24 cellular contexts compared by ENCODE assay signal in genomic region chr14:96238676-96239075, GRCh38. TPM values are rescaled to one million over a fixed set of nuclear protein-coding genes. Genes with fewer than 3 reads are reported as not detected.
"Had no signal": no experiment of that assay in that cellular context is flagged by ENCODE, and none has a peak within 500 bp of the region (broad histone marks: within the 10 kb centered on the region; RNA-seq: fewer than 3 reads in every experiment).

No MANE protein-coding gene starts in this region.

- ATAC-seq: activated CD8-positive, alpha-beta T cell treated with anti-CD3 and anti-CD28 coated beads, Interleukin-2, amount 10 ng/mL, durations not matched to agents 7 days and 5 days; PC-3; T-helper 17 cell; WTC11 had no signal

- H3K4me1 ChIP-seq: breast epithelium had no signal

- H3K27me3 ChIP-seq: breast epithelium, MG63 had no signal

- H3K27ac Mint-ChIP-seq: activated CD8-positive, alpha-beta T cell treated with anti-CD3 and anti-CD28 coated beads, Interleukin-2, amount 10 ng/mL, durations not matched to agents 7 days and 5 days; activated naive CD8-positive, alpha-beta T cell treated with anti-CD3 and anti-CD28 coated beads, Interleukin-2, amount 10 ng/mL, durations not matched to agents 7 days and 5 days; T-helper 17 cell; WTC11 had no signal

- H3K9me3 ChIP-seq: breast epithelium, MG63 had no signal

- H3K36me3 ChIP-seq: breast epithelium had no signal

- H3K4me3 ChIP-seq: breast epithelium, MG63 had no signal

- H3K9me3 Mint-ChIP-seq: activated naive CD8-positive, alpha-beta T cell treated with anti-CD3 and anti-CD28 coated beads, Interleukin-2, amount 10 ng/mL, durations not matched to agents 7 days and 5 days had no signal

- DNase-seq: activated CD4-positive, alpha-beta T cell treated with anti-CD3 and anti-CD28 coated beads for 48 hours; activated CD4-positive, alpha-beta T cell treated with anti-CD3 and anti-CD28 coated beads, Interleukin-2, amount 50 U/mL, for 4 hours; activated CD4-positive, CD25-positive, alpha-beta regulatory T cell treated with anti-CD3 and anti-CD28 coated beads, Interleukin-2, amount 50 U/mL, for 72 hours; activated CD8-positive, alpha-beta memory T cell treated with anti-CD3 and anti-CD28 coated beads, Interleukin-2, amount 50 U/mL, for 48 hours; activated CD8-positive, alpha-beta T cell treated with anti-CD3 and anti-CD28 coated beads, Interleukin-2, amount 10 ng/mL, durations not matched to agents 7 days and 5 days; activated naive CD4-positive, alpha-beta T cell treated with anti-CD3 and anti-CD28 coated beads, Interleukin-2, amount 50 U/mL, for 16 hours; activated naive CD8-positive, alpha-beta T cell treated with anti-CD3 and anti-CD28 coated beads, Interleukin-2, amount 10 ng/mL, durations not matched to agents 7 days and 5 days; activated T-cell treated with anti-CD3 and anti-CD28 coated beads, Interleukin-2, amount 50 U/mL, for 1 hour; aorta; caudate nucleus; MG63; MV-4-11; NCI-H1092 treated with DMSO at 0.1 percent for 48 hours; NCI-H1436; NCI-H1694 treated with DMSO at 0.1 percent for 48 hours; NCI-H2029 treated with DMSO at 0.1 percent for 48 hours; NCI-H510A treated with DMSO at 0.1 percent for 48 hours; NCI-H69; PC-3; SIG-M5; T-helper 17 cell; T-helper 9 cell had no signal

- H3K27me3 Mint-ChIP-seq: activated naive CD8-positive, alpha-beta T cell treated with anti-CD3 and anti-CD28 coated beads, Interleukin-2, amount 10 ng/mL, durations not matched to agents 7 days and 5 days had no signal

- H3K4me1 Mint-ChIP-seq: activated naive CD8-positive, alpha-beta T cell treated with anti-CD3 and anti-CD28 coated beads, Interleukin-2, amount 10 ng/mL, durations not matched to agents 7 days and 5 days had no signal

- H3K36me3 Mint-ChIP-seq: activated naive CD8-positive, alpha-beta T cell treated with anti-CD3 and anti-CD28 coated beads, Interleukin-2, amount 10 ng/mL, durations not matched to agents 7 days and 5 days had no signal

- H3K4me3 Mint-ChIP-seq: activated CD8-positive, alpha-beta T cell treated with anti-CD3 and anti-CD28 coated beads, Interleukin-2, amount 10 ng/mL, durations not matched to agents 7 days and 5 days; activated naive CD8-positive, alpha-beta T cell treated with anti-CD3 and anti-CD28 coated beads, Interleukin-2, amount 10 ng/mL, durations not matched to agents 7 days and 5 days; T-helper 17 cell; WTC11 had no signal

- H3K27ac ChIP-seq: breast epithelium had no signal

RNA-seq across cellular contexts. Expression of gene BDKRB1, which starts 17.3 kb away (rescaled TPM):
- total RNA-seq: activated CD8-positive, alpha-beta T cell treated with anti-CD3 and anti-CD28 coated beads, Interleukin-2, amount 10 ng/mL, durations not matched to agents 7 days and 5 days; activated naive CD8-positive, alpha-beta T cell treated with anti-CD3 and anti-CD28 coated beads, Interleukin-2, amount 10 ng/mL, durations not matched to agents 7 days and 5 days; T-helper 17 cell had no signal

RNA-seq across cellular contexts. Expression of gene BDKRB2, which starts 34.0 kb away (rescaled TPM):
- total RNA-seq: activated CD8-positive, alpha-beta T cell treated with anti-CD3 and anti-CD28 coated beads, Interleukin-2, amount 10 ng/mL, durations not matched to agents 7 days and 5 days; activated naive CD8-positive, alpha-beta T cell treated with anti-CD3 and anti-CD28 coated beads, Interleukin-2, amount 10 ng/mL, durations not matched to agents 7 days and 5 days; T-helper 17 cell had no signal
- polyA plus RNA-seq: aorta had no signal
